ENCODE assay signal across 13 cellular contexts in the genomic region with DNA sequence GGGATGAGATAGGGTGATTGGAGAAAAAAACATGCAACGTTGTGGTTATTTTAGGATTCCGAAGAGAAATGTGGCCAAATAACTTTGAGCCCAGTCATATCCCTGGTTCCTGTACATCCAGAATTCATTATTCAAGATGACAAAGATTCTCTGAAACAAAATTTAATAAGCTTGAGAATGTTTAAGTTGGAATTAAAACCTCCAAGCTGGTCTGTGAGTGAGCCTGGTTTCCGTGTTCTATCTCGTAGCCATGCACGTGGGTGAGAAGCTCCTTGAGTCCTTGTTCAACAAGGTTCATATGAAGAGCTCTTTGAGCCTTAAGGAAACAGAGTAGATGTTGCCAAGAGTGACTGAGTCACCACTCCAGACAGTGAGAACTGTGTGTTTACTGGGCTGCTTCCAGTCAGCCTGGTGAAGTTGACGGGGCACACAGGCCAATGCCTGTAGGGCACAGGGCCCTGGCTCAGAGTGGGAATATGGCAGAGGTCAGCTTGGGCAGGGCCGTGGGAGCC.
A peak's percentile ranks its signal among the peaks of the same experiment; 100 is the strongest.
DNase-seq lines count a peak whose midpoint lies in the region; ATAC-seq and TF ChIP-seq lines count a peak whose summit lies in the region.
"Had no signal": no experiment of that assay in that cellular context is flagged by ENCODE, and none has a peak within 500 bp of the region (broad histone marks: within the 10 kb centered on the region; RNA-seq: fewer than 3 reads in every experiment).

No MANE protein-coding gene starts in this region.

- WGBS in esophagus squamous epithelium, 2 donors, result 26 to 30% methylated on average over 6 of the region's 7 CpGs
- WGBS in trophoblast cell (ENCODE audit: extremely low coverage, insufficient coverage, insufficient read length), result 100% methylated on average over 1 of the region's 7 CpGs

- TF ChIP-seq CTCF in Panc1 (IDR thresholded peaks at IDR 0.05) (no peak), esophagus squamous epithelium (IDR thresholded peaks at IDR 0.05) (no peak), GM13976 (IDR thresholded peaks at IDR 0.05; ENCODE audit: borderline replicate concordance, control extremely low read depth, extremely low read depth, insufficient read depth, missing control alignments) (no peak), WTC11 (IDR thresholded peaks at IDR 0.05) (no peak)

- H3K27ac ChIP-seq in Panc1 (ENCODE audit: low read length) (no peak overlapping the region), esophagus squamous epithelium (peak overlapping the region; percentile 40 to 61 (median 50)), trophoblast cell (ENCODE audit: low read depth, low read length) (no peak overlapping the region)

- H2BK5ac ChIP-seq in trophoblast cell (ENCODE audit: low read depth, low read length, poor library complexity), result no peak overlapping the region

- peaks cover 5% of the 10 kb centered on the region; the same call in 1 of the 2 replicates for H3K4me1 ChIP-seq in Panc1 (ENCODE audit: control insufficient read depth, insufficient read depth, low read length)
- H3K4me1 ChIP-seq in esophagus squamous epithelium, result peaks cover 0 to 30% (median 0%) of the 10 kb centered on the region in 3 donors
- H3K4me1 ChIP-seq in trophoblast cell (ENCODE audit: control insufficient read depth in 1 of 2, insufficient read depth in 2 of 2, low read length in 2 of 2), result peaks cover 3 to 17% of the 10 kb centered on the region in 2 experiments

- H3K23ac ChIP-seq in trophoblast cell (ENCODE audit: low read length), result no peak overlapping the region

- H4K8ac ChIP-seq in trophoblast cell (ENCODE audit: low read depth, low read length), result no peak overlapping the region

- H3K9me3 Mint-ChIP-seq in WTC11, result no peaks in the 10 kb centered on the region
- H3K9me3 Mint-ChIP-seq: immature natural killer cell had no signal

- no peak overlapping the region for H2BK120ac ChIP-seq in trophoblast cell (ENCODE audit: insufficient read depth, low read length, poor library complexity)

- peak overlapping the region; percentile 2 for H3K14ac ChIP-seq in trophoblast cell (ENCODE audit: low read length)

- peak overlapping the region; percentile 20 for H2BK12ac ChIP-seq in trophoblast cell (ENCODE audit: low read length)

- intact Hi-C loops in Panc1 (cut with micrococcal nuclease; ENCODE audit: unreplicated experiment), result no loop called here
- intact Hi-C loops in esophagus squamous epithelium (cut with DNase I), result no loop called here

- TF ChIP-seq POLR2A in esophagus squamous epithelium (IDR thresholded peaks at IDR 0.05), result no peak

- H3K79me1 ChIP-seq in trophoblast cell (ENCODE audit: low read length), result peaks cover 3% of the 10 kb centered on the region

- H3K9me3 ChIP-seq in Panc1 (ENCODE audit: control insufficient read depth, insufficient read depth, low read depth, low read length), result no peaks in the 10 kb centered on the region
- H3K9me3 ChIP-seq in esophagus squamous epithelium, result no peaks in the 10 kb centered on the region
- no peaks in the 10 kb centered on the region for H3K9me3 ChIP-seq in trophoblast cell (ENCODE audit: insufficient read depth, low read depth, low read length)

- H3K36me3 ChIP-seq in Panc1 (ENCODE audit: control insufficient read depth, insufficient read depth, low read length) (no peaks in the 10 kb centered on the region), esophagus squamous epithelium (peaks cover 0 to 7% (median 0%) of the 10 kb centered on the region in 3 donors), trophoblast cell (ENCODE audit: control insufficient read depth in 1 of 2, insufficient read depth in 2 of 2, low read length in 2 of 2) (no peaks in the 10 kb centered on the region)

- no peak overlapping the region for H3K4me3 ChIP-seq in Panc1 (ENCODE audit: low read depth in 2 of 2, low read length in 2 of 2)
- H3K4me3 ChIP-seq in esophagus squamous epithelium, result no peak overlapping the region
- H3K4me3 ChIP-seq in trophoblast cell (ENCODE audit: low read depth, low read length), result no peak overlapping the region

- peak; percentile 94 for DNase-seq in COLO829 (ENCODE audit: low spot score)
- peak; percentile 82 for DNase-seq in Panc1 (ENCODE audit: low read depth, low spot score)
- no peak for DNase-seq in esophagus squamous epithelium (lab: John Stamatoyannopoulos, UW)
- DNase-seq in trophoblast cell, result peak; percentile 39 to 64
- no peak for DNase-seq in T-helper 1 cell
- DNase-seq in GM13976 (ENCODE audit: low spot score), result no peak
- DNase-seq in WTC11 (ENCODE audit: low spot score), result no peak
- no peak for DNase-seq in T-helper 9 cell
- DNase-seq: activated gamma-delta T cell treated with Interleukin-2 at 50 U/mL for 16 hours; DND-41; immature natural killer cell; RPMI8226; stimulated activated CD4-positive, alpha-beta T cell treated with anti-CD3 and anti-CD28 coated beads, Interleukin-4, amount 100 ng/mL, for 4 hours had no signal

- no peaks in the 10 kb centered on the region for H3K79me2 ChIP-seq in trophoblast cell (ENCODE audit: control insufficient read depth, insufficient read depth, low read length, poor library complexity)

- H4K91ac ChIP-seq in trophoblast cell (ENCODE audit: low read depth, low read length), result no peak overlapping the region

- no peak overlapping the region for H2AK5ac ChIP-seq in trophoblast cell (ENCODE audit: low read length)

- H4K12ac ChIP-seq in trophoblast cell (ENCODE audit: low read depth, low read length), result no peak overlapping the region

- in situ Hi-C loops in Panc1 (cut with HindIII; ENCODE audit: low pct_unique_long_range_greater_than_20kb, low sequenced_read_pairs) (no loop called here), GM13976 (cut with MboI; ENCODE audit: low sequenced_read_pairs, unreplicated experiment) (no loop called here)

- H3K27me3 ChIP-seq in Panc1 (ENCODE audit: control insufficient read depth, insufficient read depth, low read length) (no peaks in the 10 kb centered on the region), esophagus squamous epithelium (no peaks in the 10 kb centered on the region), trophoblast cell (ENCODE audit: insufficient read depth, low read length) (no peaks in the 10 kb centered on the region)

- peak; percentile 98 for ATAC-seq in Panc1
- ATAC-seq in WTC11, result no peak

- H3K4me2 ChIP-seq in trophoblast cell (ENCODE audit: low read length), result no peak overlapping the region

- H3K9ac ChIP-seq in trophoblast cell (ENCODE audit: low read length), result no peak overlapping the region

- peaks cover 16% of the 10 kb centered on the region for H3K36me3 Mint-ChIP-seq in WTC11
- H3K36me3 Mint-ChIP-seq: immature natural killer cell had no signal

- no peak overlapping the region for H3K4ac ChIP-seq in trophoblast cell (ENCODE audit: low read depth, low read length)

- H3K4me3 Mint-ChIP-seq in WTC11, result no peak overlapping the region
- H3K4me3 Mint-ChIP-seq: immature natural killer cell had no signal

- no peak overlapping the region for H3K27ac Mint-ChIP-seq in WTC11
- H3K27ac Mint-ChIP-seq: immature natural killer cell had no signal

- CTCF ChIA-PET in Panc1 (lab: Charles Lee), result interaction anchor here (0.5 to 0.9 kb wide), 2 partner anchors 213 to 672 kb away, joined by 3 to 6 read pairs; no protein-coding TSS in a partner anchor
- CTCF ChIA-PET in WTC11 (lab: Charles Lee), result interaction anchor here (1.3 kb wide), 1 partner anchor 209 kb away, joined by 5 read pairs; no protein-coding TSS in a partner anchor

- no TSS peak for BruUV-seq in Panc1 (replicated peaks; lab: Mats Ljungman, UMichigan)

- POLR2A ChIA-PET in Panc1 (lab: Charles Lee) (no interaction called here), WTC11 (lab: Charles Lee) (no interaction called here)

- H3K18ac ChIP-seq in trophoblast cell (ENCODE audit: low read length), result no peak overlapping the region

- no peak overlapping the region for H2AFZ ChIP-seq in trophoblast cell (ENCODE audit: insufficient read depth, low read length, poor library complexity)

- no peaks in the 10 kb centered on the region for H3K27me3 Mint-ChIP-seq in WTC11 (ENCODE audit: low read depth)

- peaks cover 14% of the 10 kb centered on the region for H3K4me1 Mint-ChIP-seq in WTC11
- H3K4me1 Mint-ChIP-seq: immature natural killer cell had no signal

TF ChIP-seq in WTC11, 78 proteins besides CTCF, POLR2A, EP300 and RAD21 (continues in another document):
- TF ChIP-seq, protein P1, sequence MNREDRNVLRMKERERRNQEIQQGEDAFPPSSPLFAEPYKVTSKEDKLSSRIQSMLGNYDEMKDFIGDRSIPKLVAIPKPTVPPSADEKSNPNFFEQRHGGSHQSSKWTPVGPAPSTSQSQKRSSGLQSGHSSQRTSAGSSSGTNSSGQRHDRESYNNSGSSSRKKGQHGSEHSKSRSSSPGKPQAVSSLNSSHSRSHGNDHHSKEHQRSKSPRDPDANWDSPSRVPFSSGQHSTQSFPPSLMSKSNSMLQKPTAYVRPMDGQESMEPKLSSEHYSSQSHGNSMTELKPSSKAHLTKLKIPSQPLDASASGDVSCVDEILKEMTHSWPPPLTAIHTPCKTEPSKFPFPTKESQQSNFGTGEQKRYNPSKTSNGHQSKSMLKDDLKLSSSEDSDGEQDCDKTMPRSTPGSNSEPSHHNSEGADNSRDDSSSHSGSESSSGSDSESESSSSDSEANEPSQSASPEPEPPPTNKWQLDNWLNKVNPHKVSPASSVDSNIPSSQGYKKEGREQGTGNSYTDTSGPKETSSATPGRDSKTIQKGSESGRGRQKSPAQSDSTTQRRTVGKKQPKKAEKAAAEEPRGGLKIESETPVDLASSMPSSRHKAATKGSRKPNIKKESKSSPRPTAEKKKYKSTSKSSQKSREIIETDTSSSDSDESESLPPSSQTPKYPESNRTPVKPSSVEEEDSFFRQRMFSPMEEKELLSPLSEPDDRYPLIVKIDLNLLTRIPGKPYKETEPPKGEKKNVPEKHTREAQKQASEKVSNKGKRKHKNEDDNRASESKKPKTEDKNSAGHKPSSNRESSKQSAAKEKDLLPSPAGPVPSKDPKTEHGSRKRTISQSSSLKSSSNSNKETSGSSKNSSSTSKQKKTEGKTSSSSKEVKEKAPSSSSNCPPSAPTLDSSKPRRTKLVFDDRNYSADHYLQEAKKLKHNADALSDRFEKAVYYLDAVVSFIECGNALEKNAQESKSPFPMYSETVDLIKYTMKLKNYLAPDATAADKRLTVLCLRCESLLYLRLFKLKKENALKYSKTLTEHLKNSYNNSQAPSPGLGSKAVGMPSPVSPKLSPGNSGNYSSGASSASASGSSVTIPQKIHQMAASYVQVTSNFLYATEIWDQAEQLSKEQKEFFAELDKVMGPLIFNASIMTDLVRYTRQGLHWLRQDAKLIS (CRISPR knock-in tag; IDR thresholded peaks at IDR 0.05; ENCODE audit: borderline replicate concordance), result no peak
- TF ChIP-seq MXD4 (CRISPR knock-in tag; IDR thresholded peaks at IDR 0.05; ENCODE audit: borderline replicate concordance), result no peak

Comparison
In these comparisons a context has a peak if more than half of its experiments do, and no peak if none do; other contexts are left out.
1. DNase-seq: peak in COLO829 (single experiment), Panc1 (single experiment) and trophoblast cell (2 of 2); none in esophagus squamous epithelium (single experiment), T-helper 1 cell (0 of 5), GM13976 (single experiment), WTC11 (single experiment) and T-helper 9 cell (single experiment).
2. H3K27ac ChIP-seq: peak in esophagus squamous epithelium (4 of 4); none in Panc1 (single experiment) and trophoblast cell (single experiment).